In the genomic region with DNA sequence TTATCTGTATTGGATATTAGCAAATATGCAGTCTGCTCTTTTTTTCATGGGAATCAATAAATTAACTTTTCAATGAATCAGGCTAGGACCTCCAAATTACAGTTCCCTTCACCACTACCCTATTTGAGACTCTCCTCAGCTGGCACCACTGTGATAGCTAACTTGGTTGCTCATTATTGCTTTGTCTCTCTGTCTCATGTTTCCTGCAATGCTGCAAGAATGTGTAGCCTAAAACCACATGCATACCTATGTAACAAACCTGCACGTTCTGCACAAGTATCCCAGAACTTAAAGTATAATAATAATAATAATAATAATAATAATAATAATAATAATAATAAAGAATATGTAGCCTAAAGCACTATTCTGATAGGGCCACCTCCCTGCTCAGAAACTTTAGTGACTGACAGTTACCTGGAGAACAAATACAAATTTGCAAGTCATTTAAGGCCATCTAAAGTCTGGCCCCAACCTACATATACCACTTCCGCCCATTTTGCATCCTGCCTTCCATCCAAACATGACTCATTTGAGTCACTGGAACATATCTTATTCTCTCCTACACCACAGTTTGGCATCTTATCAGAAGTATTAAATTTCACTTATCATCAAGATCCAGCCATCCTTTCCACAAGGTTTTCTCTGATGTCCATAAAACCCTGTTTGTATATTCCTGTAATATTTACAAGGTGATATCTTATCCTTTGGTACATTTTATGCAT, we compare ENCODE assay signal across 1 cellular context.
TF ChIP-seq lines count a peak whose summit lies in the region.

No MANE protein-coding gene starts in this region.

TF ChIP-seq in K562, 482 proteins besides CTCF, POLR2A, EP300 and RAD21 (continued from another document):
- TF ChIP-seq, protein P1, sequence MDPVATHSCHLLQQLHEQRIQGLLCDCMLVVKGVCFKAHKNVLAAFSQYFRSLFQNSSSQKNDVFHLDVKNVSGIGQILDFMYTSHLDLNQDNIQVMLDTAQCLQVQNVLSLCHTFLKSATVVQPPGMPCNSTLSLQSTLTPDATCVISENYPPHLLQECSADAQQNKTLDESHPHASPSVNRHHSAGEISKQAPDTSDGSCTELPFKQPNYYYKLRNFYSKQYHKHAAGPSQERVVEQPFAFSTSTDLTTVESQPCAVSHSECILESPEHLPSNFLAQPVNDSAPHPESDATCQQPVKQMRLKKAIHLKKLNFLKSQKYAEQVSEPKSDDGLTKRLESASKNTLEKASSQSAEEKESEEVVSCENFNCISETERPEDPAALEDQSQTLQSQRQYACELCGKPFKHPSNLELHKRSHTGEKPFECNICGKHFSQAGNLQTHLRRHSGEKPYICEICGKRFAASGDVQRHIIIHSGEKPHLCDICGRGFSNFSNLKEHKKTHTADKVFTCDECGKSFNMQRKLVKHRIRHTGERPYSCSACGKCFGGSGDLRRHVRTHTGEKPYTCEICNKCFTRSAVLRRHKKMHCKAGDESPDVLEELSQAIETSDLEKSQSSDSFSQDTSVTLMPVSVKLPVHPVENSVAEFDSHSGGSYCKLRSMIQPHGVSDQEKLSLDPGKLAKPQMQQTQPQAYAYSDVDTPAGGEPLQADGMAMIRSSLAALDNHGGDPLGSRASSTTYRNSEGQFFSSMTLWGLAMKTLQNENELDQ (CRISPR knock-in tag; IDR thresholded peaks at IDR 0.05; ENCODE audit: borderline replicate concordance): no peak
- TF ChIP-seq CBFA2T3 (IDR thresholded peaks at IDR 0.05) (peak; percentile 52; the same call in 1 of the 2 replicates), MAFG (tag; conservative IDR thresholded peaks at IDR 0.05) (peak; percentile 80), TCF3 (CRISPR knock-in tag; IDR thresholded peaks at IDR 0.05) (peak; percentile 62), HNRNPH1 (optimal IDR thresholded peaks at IDR 0.05; ENCODE audit: low read depth, low read length) (no peak), ETV5 (CRISPR knock-in tag; IDR thresholded peaks at IDR 0.05; ENCODE audit: low read depth) (peak; percentile 50; the same call in 1 of the 2 replicates), SRSF7 (optimal IDR thresholded peaks at IDR 0.05; ENCODE audit: low read depth, low read length) (no peak), DPF2 (IDR thresholded peaks at IDR 0.05) (0 out of 2 replicates have a peak, but pooled peaks have one; percentile 16), NFRKB (IDR thresholded peaks at IDR 0.05; ENCODE audit: low read depth) (no peak)
- TF ChIP-seq, protein P2, sequence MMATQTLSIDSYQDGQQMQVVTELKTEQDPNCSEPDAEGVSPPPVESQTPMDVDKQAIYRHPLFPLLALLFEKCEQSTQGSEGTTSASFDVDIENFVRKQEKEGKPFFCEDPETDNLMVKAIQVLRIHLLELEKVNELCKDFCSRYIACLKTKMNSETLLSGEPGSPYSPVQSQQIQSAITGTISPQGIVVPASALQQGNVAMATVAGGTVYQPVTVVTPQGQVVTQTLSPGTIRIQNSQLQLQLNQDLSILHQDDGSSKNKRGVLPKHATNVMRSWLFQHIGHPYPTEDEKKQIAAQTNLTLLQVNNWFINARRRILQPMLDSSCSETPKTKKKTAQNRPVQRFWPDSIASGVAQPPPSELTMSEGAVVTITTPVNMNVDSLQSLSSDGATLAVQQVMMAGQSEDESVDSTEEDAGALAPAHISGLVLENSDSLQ (IDR thresholded peaks at IDR 0.05): peak; percentile 33
